19 cellular contexts compared by ENCODE assay signal in the genomic region with DNA sequence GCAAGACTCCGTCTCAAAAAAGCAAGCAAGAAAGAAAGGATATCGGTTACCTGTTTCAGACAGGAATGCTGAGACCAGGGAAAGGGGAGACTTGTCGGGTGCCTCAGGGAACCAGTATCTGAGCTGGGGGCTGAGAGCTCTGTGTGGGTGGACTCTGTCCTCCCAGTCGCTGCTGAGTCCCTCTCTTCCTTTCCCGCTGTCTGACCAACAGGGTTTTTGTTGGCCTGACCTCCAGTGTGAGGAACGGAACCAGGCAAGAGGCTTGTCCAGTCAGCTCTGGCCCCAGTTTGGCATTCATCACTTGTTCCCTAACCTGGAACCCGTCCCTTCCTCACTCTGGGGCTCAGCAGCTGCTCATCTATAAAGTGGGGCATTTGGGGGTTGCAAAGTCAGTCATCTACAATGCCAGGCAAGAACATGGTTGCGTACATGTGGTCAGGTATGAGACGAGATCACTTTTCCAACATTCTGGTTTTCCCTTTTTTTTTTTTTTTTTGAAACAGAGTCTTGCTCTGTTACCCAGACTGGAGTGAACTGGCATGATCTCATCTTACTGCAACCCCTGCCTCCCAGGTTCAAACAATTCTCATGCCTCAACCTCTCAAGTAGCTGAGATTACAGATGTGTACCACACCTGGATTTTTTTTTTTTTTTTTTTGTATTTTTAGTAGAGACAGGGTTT.
DNase-seq lines count a peak whose midpoint lies in the region; ATAC-seq, FAIRE-seq and TF ChIP-seq lines count a peak whose summit lies in the region.
"Had no signal": no experiment of that assay in that cellular context is flagged by ENCODE, and none has a peak within 500 bp of the region (broad histone marks: within the 10 kb centered on the region; RNA-seq: fewer than 3 reads in every experiment).

No MANE protein-coding gene starts in this region.

- no peaks in the 10 kb centered on the region for H3K36me3 ChIP-seq in HepG2 (replicated peaks in 1 of 2; ENCODE audit: control insufficient read depth in 1 of 2, insufficient read depth in 2 of 2, low read length in 2 of 2)
- H3K36me3 ChIP-seq in right lobe of liver = no peaks in the 10 kb centered on the region
- no peaks in the 10 kb centered on the region for H3K36me3 ChIP-seq in mesenchymal stem cell (ENCODE audit: control insufficient read depth in 1 of 2, insufficient read depth in 2 of 2, low read depth in 1 of 2, low read length in 2 of 2)
- no peaks in the 10 kb centered on the region for H3K36me3 ChIP-seq in H7 (replicated peaks; ENCODE audit: control insufficient read depth, insufficient read depth, low read length)

- no peaks in the 10 kb centered on the region for H3K79me2 ChIP-seq in HepG2 (ENCODE audit: insufficient read depth, low read length)

- H3K27ac ChIP-seq in HepG2 (ENCODE audit: extremely low read length, insufficient read depth, low read length) = no peak overlapping the region
- H3K27ac ChIP-seq in right lobe of liver = no peak overlapping the region
- peak overlapping the region; percentile 99 for H3K27ac ChIP-seq in epithelial cell of prostate
- H3K27ac ChIP-seq in mesenchymal stem cell (ENCODE audit: low read length, poor library complexity, severe bottlenecking) = no peak overlapping the region
- H3K27ac ChIP-seq: BLaER1 treated with 17β-estradiol and CSF1 and Interleukin-3, amounts not matched to agents 10 nM and 100 nM; SK-N-MC had no signal

- TF ChIP-seq CTCF in HepG2 (CRISPR knock-in tag; IDR thresholded peaks at IDR 0.05) (no peak), right lobe of liver (IDR thresholded peaks at IDR 0.05) (no peak)

- no peak overlapping the region for H4K91ac ChIP-seq in mesenchymal stem cell (ENCODE audit: low read length)

- H3K14ac ChIP-seq in mesenchymal stem cell (ENCODE audit: low read length in 2 of 2) = no peak overlapping the region

- peak overlapping the region in 1 of 2 experiments; percentile 66 for H2BK12ac ChIP-seq in mesenchymal stem cell (ENCODE audit: low read length in 2 of 2)

- no peaks in the 10 kb centered on the region for H3K9me3 ChIP-seq in HepG2 (ENCODE audit: low read length)
- no peaks in the 10 kb centered on the region for H3K9me3 ChIP-seq in right lobe of liver
- no peaks in the 10 kb centered on the region for H3K9me3 ChIP-seq in mesenchymal stem cell (ENCODE audit: control insufficient read depth, low read length)
- H3K9me3 ChIP-seq: BLaER1 treated with 17β-estradiol and CSF1 and Interleukin-3, amounts not matched to agents 10 nM and 100 nM had no signal

- H3K4me2 ChIP-seq in HepG2 (ENCODE audit: low read depth, low read length) = no peak overlapping the region
- no peak overlapping the region for H3K4me2 ChIP-seq in mesenchymal stem cell (ENCODE audit: low read length, poor library complexity, severe bottlenecking)
- H3K4me2 ChIP-seq: BLaER1 treated with 17β-estradiol and CSF1 and Interleukin-3, amounts not matched to agents 10 nM and 100 nM; KMS-11 had no signal

- CTCF ChIA-PET in HepG2 (lab: Yijun Ruan, JAX; ENCODE audit: low intra/inter-chr PET ratio, low total read pairs) = no interaction called here

- TF ChIP-seq RAD21 in HepG2 (CRISPR knock-in tag; IDR thresholded peaks at IDR 0.05) = no peak

- peak overlapping the region in 1 of 2 experiments; percentile 31 for H3K18ac ChIP-seq in mesenchymal stem cell (ENCODE audit: low read depth in 1 of 2, low read length in 2 of 2)

- H4K20me1 ChIP-seq in HepG2 (ENCODE audit: insufficient read depth, low read length) = no peaks in the 10 kb centered on the region
- H4K20me1 ChIP-seq: BLaER1 treated with 17β-estradiol and CSF1 and Interleukin-3, amounts not matched to agents 10 nM and 100 nM had no signal

- H2BK120ac ChIP-seq in mesenchymal stem cell (ENCODE audit: low read depth, low read length) = no peak overlapping the region

- H2AK5ac ChIP-seq in mesenchymal stem cell (ENCODE audit: low read length, severe bottlenecking) = peak overlapping the region; percentile 97

- no peak for TF ChIP-seq EP300 in HepG2 (IDR thresholded peaks at IDR 0.05; ENCODE audit: low read depth in 2 of 2, low read length in 2 of 2)
- TF ChIP-seq EP300 in HepG2 (CRISPR knock-in tag; IDR thresholded peaks at IDR 0.05; ENCODE audit: borderline replicate concordance) = no peak

- H3K4me3 ChIP-seq in HepG2 (replicated peaks in 1 of 3; ENCODE audit: insufficient read depth in 1 of 3, low read depth in 2 of 3, low read length in 3 of 3) (no peak overlapping the region), right lobe of liver (no peak overlapping the region), mesenchymal stem cell (ENCODE audit: insufficient read depth in 1 of 2, low read depth in 1 of 2, low read length in 2 of 2) (no peak overlapping the region), H7 (ENCODE audit: insufficient read depth, low read depth, low read length) (no peak overlapping the region)
- H3K4me3 ChIP-seq: BLaER1 treated with 17β-estradiol and CSF1 and Interleukin-3, amounts not matched to agents 10 nM and 100 nM; GM12878; SK-N-MC had no signal

- WGBS in HepG2 (ENCODE audit: low lambda C conversion rate) = 44% methylated on average over 9 of the region's 9 CpGs
- 93% methylated on average over 5 of the region's 9 CpGs for WGBS in right lobe of liver (ENCODE audit: insufficient coverage, low coverage, low lambda C conversion rate, missing lambda C conversion rate)
- WGBS in mesenchymal stem cell = 93% methylated on average over 8 of the region's 9 CpGs

- H3K9ac ChIP-seq in HepG2 (ENCODE audit: insufficient read depth, low read depth, low read length) (no peak overlapping the region), mesenchymal stem cell (ENCODE audit: low read length) (no peak overlapping the region)
- H3K9ac ChIP-seq: BLaER1 treated with 17β-estradiol and CSF1 and Interleukin-3, amounts not matched to agents 10 nM and 100 nM; KMS-11 had no signal

- no peak for FAIRE-seq in HepG2 (lab: Jason Lieb, UNC)
- FAIRE-seq: GM12878 had no signal

- H3K4me1 ChIP-seq in HepG2 (ENCODE audit: insufficient read depth, low read length) (peaks cover 28% of the 10 kb centered on the region), right lobe of liver (no peaks in the 10 kb centered on the region), mesenchymal stem cell (ENCODE audit: control insufficient read depth, insufficient read depth, low read depth, low read length) (peaks cover 32% of the 10 kb centered on the region)

- intact Hi-C loops in HepG2 (cut with micrococcal nuclease; ENCODE audit: unreplicated experiment) = no loop called here
- intact Hi-C loops in right lobe of liver (cut with DNase I) = loop anchor here in 1 of 2 donors (10.0 kb wide), 1 partner anchor 143 kb away; the partner anchor contains the start of gene PPP1CB

- no peak overlapping the region for H3K23ac ChIP-seq in mesenchymal stem cell (ENCODE audit: low read length in 2 of 2)

- POLR2A ChIA-PET in HepG2 (lab: Yijun Ruan, JAX) = interaction anchor here (2.3 kb wide), 1 partner anchor 139 kb away, joined by 7 read pairs; the partner anchor contains the start of gene PPP1CB

- H3K79me1 ChIP-seq in mesenchymal stem cell (replicated peaks; ENCODE audit: low read length, poor library complexity, severe bottlenecking) = peaks cover 2% of the 10 kb centered on the region

- no peak overlapping the region for H2BK15ac ChIP-seq in mesenchymal stem cell (ENCODE audit: low read depth, poor library complexity, severe bottlenecking)

- no peak for TF ChIP-seq POLR2A in HepG2 (IDR thresholded peaks at IDR 0.05; ENCODE audit: insufficient read depth in 1 of 2, low read depth in 2 of 2, low read length in 2 of 2)
- TF ChIP-seq POLR2A in right lobe of liver (IDR thresholded peaks at IDR 0.05) = no peak

- DNase-seq in HepG2 (ENCODE audit: low spot score) = no peak
- no peak for DNase-seq in right lobe of liver
- DNase-seq in epithelial cell of prostate (ENCODE audit: low read depth, low spot score) = no peak
- no peak for DNase-seq in mesenchymal stem cell
- no peak for DNase-seq in activated CD8-positive, alpha-beta memory T cell treated with anti-CD3 and anti-CD28 coated beads, Interleukin-2, amount 50 U/mL, for 4 hours
- no peak for DNase-seq in activated CD8-positive, alpha-beta memory T cell treated with anti-CD3 and anti-CD28 coated beads, Interleukin-2, amount 50 U/mL, for 48 hours
- DNase-seq in amniotic stem cell (lab: John Stamatoyannopoulos, UW) = no peak
- DNase-seq in H7 = no peak
- DNase-seq: activated CD8-positive, alpha-beta memory T cell treated with anti-CD3 and anti-CD28 coated beads, Interleukin-2, amount 10 ng/mL, durations not matched to agents 7 days and 5 days; activated naive CD8-positive, alpha-beta T cell treated with anti-CD3 and anti-CD28 coated beads, Interleukin-2, amount 50 U/mL, for 24 hours; effector CD4-positive, alpha-beta T cell; NCI-H187; NCI-H526; stimulated activated CD4-positive, alpha-beta T cell treated with anti-CD3 and anti-CD28 coated beads, Interleukin-4, amount 100 ng/mL, for 1 hour; T-helper 17 cell had no signal

- ATAC-seq in HepG2 = peak; percentile 37
- ATAC-seq in right lobe of liver = no peak
- ATAC-seq: activated naive CD8-positive, alpha-beta T cell treated with anti-CD3 and anti-CD28 coated beads, Interleukin-2, amount 50 U/mL, for 24 hours; GM12878 had no signal

- no peak overlapping the region for H4K8ac ChIP-seq in mesenchymal stem cell (ENCODE audit: low read length)

- H2AFZ ChIP-seq in HepG2 (ENCODE audit: low read length) (no peak overlapping the region), mesenchymal stem cell (ENCODE audit: low read depth, low read length) (no peak overlapping the region)

- H3K27me3 ChIP-seq in HepG2 (ENCODE audit: control insufficient read depth in 1 of 2, insufficient read depth in 2 of 2, low read length in 2 of 2) (peaks cover 0 to 30% of the 10 kb centered on the region in 2 experiments; a peak in 4 of 5 replicates), right lobe of liver (no peaks in the 10 kb centered on the region), mesenchymal stem cell (ENCODE audit: control insufficient read depth in 1 of 2, insufficient read depth in 1 of 2, low read length in 2 of 2) (no peaks in the 10 kb centered on the region), H7 (ENCODE audit: control insufficient read depth, insufficient read depth, low read length) (no peaks in the 10 kb centered on the region)
- H3K27me3 ChIP-seq: BLaER1 treated with 17β-estradiol and CSF1 and Interleukin-3, amounts not matched to agents 10 nM and 100 nM had no signal

- no TSS peak for BruUV-seq in HepG2 (replicated peaks; lab: Mats Ljungman, UMichigan)

- H3K4ac ChIP-seq in mesenchymal stem cell (ENCODE audit: low read depth in 1 of 2, low read length in 2 of 2) = no peak overlapping the region

- in situ Hi-C loops in HepG2 (cut with HindIII; ENCODE audit: extremely low pct_ligation_motif_present, low pct_unique_long_range_greater_than_20kb) = no loop called here

- H2BK5ac ChIP-seq in mesenchymal stem cell (ENCODE audit: low read depth, low read length, poor library complexity, severe bottlenecking) = no peak overlapping the region
